Comparison of ENCODE assay signal across 9 cellular contexts in genomic region chr2:218003994-218004419, GRCh38. TPM values are rescaled to one million over a fixed set of nuclear protein-coding genes. Genes with fewer than 3 reads are reported as not detected.
DNase-seq lines count a peak whose midpoint lies in the region; ATAC-seq, FAIRE-seq and TF ChIP-seq lines count a peak whose summit lies in the region.
"Had no signal": no experiment of that assay in that cellular context is flagged by ENCODE, and none has a peak within 500 bp of the region (broad histone marks: within the 10 kb centered on the region; RNA-seq: fewer than 3 reads in every experiment).

No MANE protein-coding gene starts in this region.

- no peaks in the 10 kb centered on the region for H3K36me3 Mint-ChIP-seq in type B pancreatic cell
- H3K36me3 Mint-ChIP-seq: activated CD4-positive, alpha-beta memory T cell treated with anti-CD3 and anti-CD28 coated beads for 36 hours had no signal

- H3K27me3 Mint-ChIP-seq in type B pancreatic cell, result peaks cover 27% of the 10 kb centered on the region

- H3K27me3 ChIP-seq in Peyer's patch (peaks cover 0 to under 1% of the 10 kb centered on the region in 2 donors), H1 (replicated peaks in 1 of 4; ENCODE audit: control insufficient read depth in 3 of 4, extremely low read depth in 1 of 4, insufficient read depth in 3 of 4, low read length in 3 of 4) (peaks cover 0 to 11% (median 9%) of the 10 kb centered on the region in 4 experiments; a peak in 6 of 7 replicates)

- H3K18ac ChIP-seq in H1 (ENCODE audit: extremely low read depth, low read length), result no peak overlapping the region

- WGBS in H1 (ENCODE audit: extremely low coverage in 1 of 2, insufficient coverage in 1 of 2, insufficient read length in 1 of 2, insufficient replicate concordance in 2 of 2, low coverage in 1 of 2, low lambda C conversion rate in 2 of 2, missing lambda C conversion rate in 1 of 2), 2 experiments, result 85% methylated on average over 6 of the region's 6 CpGs; no CpG with 5 or more reads in 1 of the 2 experiments
- 59 to 81% methylated on average over 2 to 4 of the region's 6 CpGs for WGBS in mesodermal cell (ENCODE audit: insufficient coverage in 2 of 2), 2 experiments

- no peak for FAIRE-seq in H1 (lab: Jason Lieb, UNC)

- TF ChIP-seq RAD21 in H1 (IDR thresholded peaks at IDR 0.05 in 1 of 2, conservative IDR thresholded peaks at IDR 0.05 in 1 of 2; ENCODE audit: low read depth in 2 of 2, low read length in 2 of 2), result no peak

- H3K9me3 ChIP-seq in Peyer's patch (no peaks in the 10 kb centered on the region), H1 (ENCODE audit: insufficient read depth in 2 of 2, low read depth in 1 of 2, low read length in 1 of 2) (no peaks in the 10 kb centered on the region), mesodermal cell (ENCODE audit: control insufficient read depth, low read length) (no peaks in the 10 kb centered on the region)

- H2BK20ac ChIP-seq in H1 (ENCODE audit: low read length), result no peak overlapping the region; the same call in 1 of the 2 replicates

- no peak overlapping the region for H3K23ac ChIP-seq in H1 (ENCODE audit: insufficient read length)

- H3K4me1 ChIP-seq in Peyer's patch (peaks cover 0 to under 1% (median 0%) of the 10 kb centered on the region in 4 donors), H1 (replicated peaks in 1 of 4; ENCODE audit: control insufficient read depth in 3 of 4, insufficient read depth in 4 of 4, low read length in 3 of 4) (peaks cover 0 to 24% (median 15%) of the 10 kb centered on the region in 4 experiments; a peak in 6 of 7 replicates), mesodermal cell (ENCODE audit: control insufficient read depth, insufficient read depth, low read length, poor library complexity, severe bottlenecking) (peaks cover 80% of the 10 kb centered on the region)

- no peak overlapping the region for H3K4ac ChIP-seq in H1 (replicated peaks; ENCODE audit: insufficient read length, low read depth, low read length)

- H3K27ac ChIP-seq in Peyer's patch (peak overlapping the region; percentile 36 to 75 (median 65)), H1 (ENCODE audit: low read depth, low read length) (no peak overlapping the region), mesodermal cell (ENCODE audit: low read depth, low read length, severe bottlenecking) (peak overlapping the region; percentile 77)

- no peak overlapping the region for H3K14ac ChIP-seq in H1 (ENCODE audit: insufficient read length)

- H2BK12ac ChIP-seq in H1 (ENCODE audit: low read depth, low read length), result peak overlapping the region; percentile 39; the same call in 1 of the 2 replicates

- H3K56ac ChIP-seq in H1 (replicated peaks; ENCODE audit: insufficient read length, low read depth, low read length), result no peak overlapping the region

- H2AFZ ChIP-seq in H1 (ENCODE audit: low read length), result no peak overlapping the region

- H2BK5ac ChIP-seq in H1 (ENCODE audit: low read depth, low read length), result no peak overlapping the region

- POLR2A ChIA-PET in H1 (lab: Charles Lee; ENCODE audit: partially characterized antibody), result interaction anchor here (2.3 kb wide), 1 partner anchor 9 kb away, joined by 9 read pairs; no protein-coding TSS in a partner anchor

- no peaks in the 10 kb centered on the region for H4K20me1 ChIP-seq in H1 (replicated peaks in 1 of 2; ENCODE audit: control insufficient read depth in 1 of 2, insufficient read depth in 2 of 2, low read length in 2 of 2)

- H3K27ac Mint-ChIP-seq in type B pancreatic cell, result peak overlapping the region; percentile 58
- H3K27ac Mint-ChIP-seq: activated CD4-positive, alpha-beta memory T cell treated with anti-CD3 and anti-CD28 coated beads for 36 hours had no signal

- H3K79me2 ChIP-seq in H1 (ENCODE audit: control insufficient read depth in 1 of 2, insufficient read depth in 2 of 2, low read length in 2 of 2), result no peaks in the 10 kb centered on the region

- H3K4me3 Mint-ChIP-seq in type B pancreatic cell, result peak overlapping the region; percentile 67
- H3K4me3 Mint-ChIP-seq: activated CD4-positive, alpha-beta memory T cell treated with anti-CD3 and anti-CD28 coated beads for 36 hours had no signal

- no peaks in the 10 kb centered on the region; the same call in 1 of the 2 replicates for H3K23me2 ChIP-seq in H1 (ENCODE audit: low read depth, low read length)

- CTCF ChIA-PET in H1 (lab: Charles Lee; ENCODE audit: partially characterized antibody), result interaction anchor here (0.6 to 3.0 kb wide), 6 partner anchors 10 to 219 kb away, joined by 3 to 22 read pairs (median 8); no protein-coding TSS in a partner anchor

- no peak overlapping the region for H4K91ac ChIP-seq in H1 (replicated peaks; ENCODE audit: insufficient read length, low read length)

- H3K36me3 ChIP-seq in Peyer's patch (no peaks in the 10 kb centered on the region), H1 (ENCODE audit: control insufficient read depth in 2 of 4, insufficient read depth in 4 of 4, low read length in 3 of 4) (no peaks in the 10 kb centered on the region), mesodermal cell (ENCODE audit: control insufficient read depth, insufficient read depth, low read length) (no peaks in the 10 kb centered on the region)

- TF ChIP-seq EP300 in H1 (IDR thresholded peaks at IDR 0.05; ENCODE audit: borderline replicate concordance in 1 of 2, low read depth in 2 of 2, low read length in 2 of 2), result no peak

- no peaks in the 10 kb centered on the region for H3K79me1 ChIP-seq in H1 (ENCODE audit: low read depth, low read length)

- peaks cover 42% of the 10 kb centered on the region for H3K4me1 Mint-ChIP-seq in type B pancreatic cell (ENCODE audit: unreplicated experiment)

- no peak overlapping the region; the same call in 1 of the 2 replicates for H4K8ac ChIP-seq in H1 (ENCODE audit: extremely low read depth, insufficient read depth, low read length)

- H3K4me3 ChIP-seq in Peyer's patch, result no peak overlapping the region
- no peak overlapping the region for H3K4me3 ChIP-seq in H1 (ENCODE audit: extremely low read depth in 1 of 4, insufficient read depth in 2 of 4, low read depth in 3 of 4, low read length in 4 of 4)
- no peak overlapping the region for H3K4me3 ChIP-seq in mesodermal cell (ENCODE audit: extremely low read depth, insufficient read depth, low read length, poor library complexity, severe bottlenecking)

- H2AK5ac ChIP-seq in H1 (ENCODE audit: low read depth, low read length), result 0 out of 2 replicates have a peak overlapping the region, but pooled peaks have one; percentile 3

- H3K9me3 Mint-ChIP-seq in type B pancreatic cell, result no peaks in the 10 kb centered on the region
- H3K9me3 Mint-ChIP-seq: activated CD4-positive, alpha-beta memory T cell treated with anti-CD3 and anti-CD28 coated beads for 36 hours had no signal

- no peak overlapping the region for H2BK120ac ChIP-seq in H1 (replicated peaks; ENCODE audit: low read depth, low read length)

- H3K4me2 ChIP-seq in H1 (ENCODE audit: insufficient read depth in 1 of 2, low read depth in 2 of 2, low read length in 2 of 2), result no peak overlapping the region

- ATAC-seq in GM21381 (IDR thresholded peaks at IDR 0.05; ENCODE audit: unreplicated experiment) (no peak), GM21390 (IDR thresholded peaks at IDR 0.05; ENCODE audit: unreplicated experiment) (no peak)

- H2BK15ac ChIP-seq in H1 (ENCODE audit: low read length), result no peak overlapping the region

- H3K9ac ChIP-seq in H1 (replicated peaks in 1 of 4; ENCODE audit: extremely low read depth in 1 of 4, low read depth in 3 of 4, low read length in 3 of 4), result no peak overlapping the region

- H4K5ac ChIP-seq in H1 (ENCODE audit: insufficient read length, low read depth, low read length), result no peak overlapping the region

- DNase-seq in Peyer's patch (peak in 2 of 3 donors; percentile 28 to 70), H1 (ENCODE audit: low read depth in 1 of 2, low spot score in 2 of 2) (no peak), type B pancreatic cell (ENCODE audit: extremely low spot score, unreplicated experiment) (no peak), NCI-H1694 (lab: John Stamatoyannopoulos, UW) (no peak), superior temporal gyrus (ENCODE audit: extremely low spot score) (no peak)
- DNase-seq: activated CD4-positive, alpha-beta memory T cell treated with anti-CD3 and anti-CD28 coated beads for 36 hours had no signal

- TF ChIP-seq POLR2A in Peyer's patch (IDR thresholded peaks at IDR 0.05), result no peak
- TF ChIP-seq POLR2A in H1 (IDR thresholded peaks at IDR 0.05; ENCODE audit: control extremely low read depth in 1 of 2, low read depth in 2 of 2, low read length in 2 of 2), result no peak

- TF ChIP-seq CTCF in Peyer's patch (IDR thresholded peaks at IDR 0.05), result no peak
- TF ChIP-seq CTCF in H1 (IDR thresholded peaks at IDR 0.05; ENCODE audit: control extremely low read depth in 1 of 3, insufficient read depth in 1 of 3, low read depth in 1 of 3, low read length in 3 of 3), result no peak
- no peak for TF ChIP-seq CTCF in type B pancreatic cell (conservative IDR thresholded peaks at IDR 0.05)

TF ChIP-seq in H1, 55 proteins besides CTCF, POLR2A, EP300 and RAD21 (continues in another document):
- TF ChIP-seq RXRA (IDR thresholded peaks at IDR 0.05; ENCODE audit: insufficient read depth, low read depth, low read length), result no peak
- no peak for TF ChIP-seq PHF8 (conservative IDR thresholded peaks at IDR 0.05; ENCODE audit: low read depth, low read length)
- no peak for TF ChIP-seq BRCA1 (IDR thresholded peaks at IDR 0.05; ENCODE audit: low read depth, low read length)
- no peak for TF ChIP-seq EZH2 (IDR thresholded peaks at IDR 0.05; ENCODE audit: low read depth, low read length, severe bottlenecking)
- TF ChIP-seq RNF2 (IDR thresholded peaks at IDR 0.05; ENCODE audit: borderline replicate concordance, low read depth, low read length, missing control alignments, poor library complexity, severe bottlenecking), result no peak
- TF ChIP-seq KDM4A (IDR thresholded peaks at IDR 0.05; ENCODE audit: low read depth, low read length, severe bottlenecking), result no peak
- TF ChIP-seq HDAC6 (IDR thresholded peaks at IDR 0.05; ENCODE audit: low read depth, low read length), result no peak
- no peak for TF ChIP-seq POU5F1 (IDR thresholded peaks at IDR 0.05; ENCODE audit: low read depth, low read length)

RNA-seq across cellular contexts. Expression of gene TNS1, which starts 1.2 kb away (rescaled TPM):
- total RNA-seq in Peyer's patch (100 to 1,000 TPM in 2 of 4 donors, 10 to 100 TPM in 2; 23.1 to 156 (median 81.1) TPM), type B pancreatic cell (ENCODE audit: low replicate concordance) (59.2 and 87.5 TPM in 2 replicates)
- total RNA-seq in H1 (2021; fragmentation: NEBNext Ultra II Directional; extraction: Animal tissue kit (Norgen Biotek cat#: 25700)), result 4.8 and 5.1 TPM in 2 replicates
- polyA plus RNA-seq in H1 (2011; rRNA removed), result 1.5 and 1.9 TPM in 2 replicates
- polyA plus RNA-seq in H1 (2011; cell fraction: cytosol; rRNA removed), result 1.3 TPM
- polyA plus RNA-seq in H1 (2011; cell fraction: nucleus; rRNA removed), result 7.3 TPM
- polyA plus RNA-seq in H1 (2012, experiment 1 of 2), result 2.0 to 2.7 TPM (median 2.3 TPM) in 4 replicates
- 1.1 TPM for polyA plus RNA-seq in H1 (2012, experiment 2 of 2)
- polyA plus RNA-seq in H1 (2013, experiment 1 of 2), result 1.9 TPM
- polyA plus RNA-seq in H1 (2013, experiment 2 of 2), result 2.0 TPM
- 11.6 and 19.6 TPM in 2 replicates for polyA minus RNA-seq in H1 (2011; rRNA and poly(A)+ RNA removed)
- polyA minus RNA-seq in H1 (2011; cell fraction: cytosol; rRNA and poly(A)+ RNA removed), result 4.1 TPM
- 15.0 TPM for polyA minus RNA-seq in H1 (2011; cell fraction: nucleus; rRNA and poly(A)+ RNA removed)
- 26.9 TPM for polyA plus RNA-seq in mesodermal cell (2013, experiment 1 of 2)
- polyA plus RNA-seq in mesodermal cell (2013, experiment 2 of 2), result 24.8 TPM

Comparison
In these comparisons a context has a peak if more than half of its experiments do, and no peak if none do; other contexts are left out.
1. DNase-seq: peak in Peyer's patch (2 of 3); none in H1 (0 of 2), type B pancreatic cell (single experiment), NCI-H1694 (single experiment) and superior temporal gyrus (single experiment).